15 cellular contexts compared by ENCODE assay signal in the genomic region with DNA sequence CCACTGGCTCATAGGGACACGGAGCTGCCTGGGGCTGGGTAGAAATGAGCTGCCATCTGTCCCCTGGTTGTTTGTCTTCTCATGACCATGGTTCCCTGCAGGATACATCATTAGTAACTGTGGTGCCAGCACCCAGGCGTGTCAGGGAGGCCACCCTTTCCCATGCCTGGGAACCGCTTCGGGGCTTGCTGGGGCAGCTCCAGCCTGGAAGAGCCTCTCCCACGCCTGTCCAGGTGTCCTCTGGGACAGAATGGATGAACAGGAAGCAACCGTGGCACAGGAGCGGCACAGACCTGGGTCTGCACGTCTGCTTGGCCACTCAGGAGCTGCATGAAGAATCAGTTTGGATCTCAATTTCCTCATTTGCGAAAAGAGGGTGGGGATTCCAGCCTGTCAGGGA. TPM values are rescaled to one million over a fixed set of nuclear protein-coding genes. Genes with fewer than 3 reads are reported as not detected.
DNase-seq lines count a peak whose midpoint lies in the region; ATAC-seq and TF ChIP-seq lines count a peak whose summit lies in the region.
"Had no signal": no experiment of that assay in that cellular context is flagged by ENCODE, and none has a peak within 500 bp of the region (broad histone marks: within the 10 kb centered on the region; RNA-seq: fewer than 3 reads in every experiment).

No MANE protein-coding gene starts in this region.

- no peak for TF ChIP-seq CTCF in RWPE1 (conservative IDR thresholded peaks at IDR 0.05; ENCODE audit: low read depth)
- no peak for TF ChIP-seq CTCF in nephron (IDR thresholded peaks at IDR 0.05; ENCODE audit: unreplicated experiment in 3 of 3)

- no peak overlapping the region for H3K4me3 ChIP-seq in esophagus (ENCODE audit: low read depth in 1 of 2, low read length in 2 of 2)

- H3K27ac ChIP-seq in RWPE1 (peak overlapping the region; percentile 99), esophagus (ENCODE audit: low read depth in 2 of 2, low read length in 1 of 2) (peak overlapping the region; percentile 26 to 87)

- no peaks in the 10 kb centered on the region for H3K36me3 Mint-ChIP-seq in nephron (ENCODE audit: low read depth)
- H3K36me3 Mint-ChIP-seq: CD4-positive, alpha-beta memory T cell had no signal

- CTCF ChIA-PET in RWPE1 (lab: Yijun Ruan, JAX), result interaction anchor here (0.7 to 1.8 kb wide), 4 partner anchors 42 to 109 kb away, joined by 3 to 9 read pairs (median 5); no protein-coding TSS in a partner anchor

- peak overlapping the region in 2 of 3 experiments; percentile 23 to 77 for H3K27ac Mint-ChIP-seq in nephron
- H3K27ac Mint-ChIP-seq: CD4-positive, alpha-beta memory T cell had no signal

- H3K27me3 Mint-ChIP-seq in nephron (ENCODE audit: low read depth), result peaks cover 12% of the 10 kb centered on the region
- H3K27me3 Mint-ChIP-seq: CD4-positive, alpha-beta memory T cell had no signal

- ATAC-seq in HG03045 (IDR thresholded peaks at IDR 0.05; ENCODE audit: unreplicated experiment), result no peak
- ATAC-seq: PC-3 had no signal

- WGBS in esophagus, 2 donors, result 53% methylated on average over 9 of the region's 9 CpGs

- H3K9me3 Mint-ChIP-seq in nephron, result no peaks in the 10 kb centered on the region
- H3K9me3 Mint-ChIP-seq: CD4-positive, alpha-beta memory T cell had no signal

- H3K4me1 ChIP-seq in esophagus (ENCODE audit: control insufficient read depth in 2 of 2, insufficient read depth in 2 of 2, low read length in 1 of 2), result peaks cover 3 to 28% of the 10 kb centered on the region in 2 donors
- H3K4me1 ChIP-seq: BE2C had no signal

- no peaks in the 10 kb centered on the region for H3K9me3 ChIP-seq in esophagus (ENCODE audit: control insufficient read depth in 2 of 2, insufficient read depth in 1 of 2, low read depth in 1 of 2, low read length in 1 of 2)
- H3K9me3 ChIP-seq: BE2C had no signal

- H3K36me3 ChIP-seq in esophagus (ENCODE audit: control insufficient read depth in 2 of 2, insufficient read depth in 2 of 2, low read length in 1 of 2), result no peaks in the 10 kb centered on the region
- H3K36me3 ChIP-seq: BE2C had no signal

- peaks cover 32% of the 10 kb centered on the region for H3K4me1 Mint-ChIP-seq in nephron
- H3K4me1 Mint-ChIP-seq: CD4-positive, alpha-beta memory T cell had no signal

- no peak overlapping the region for H3K4me3 Mint-ChIP-seq in nephron
- H3K4me3 Mint-ChIP-seq: CD4-positive, alpha-beta memory T cell had no signal

- POLR2A ChIA-PET in RWPE1 (lab: Yijun Ruan, JAX; ENCODE audit: low non-redundant PET), result no interaction called here

- H3K27me3 ChIP-seq in esophagus (ENCODE audit: control insufficient read depth in 1 of 2, insufficient read depth in 2 of 2, low read length in 2 of 2), result no peaks in the 10 kb centered on the region
- H3K27me3 ChIP-seq: BE2C had no signal

- peak; percentile 46 for DNase-seq in NCI-H1694 treated with DMSO at 0.1 percent for 48 hours (lab: John Stamatoyannopoulos, UW)
- DNase-seq in RWPE1 (ENCODE audit: low spot score), result no peak
- no peak for DNase-seq in HT-29 (ENCODE audit: low spot score)
- DNase-seq in OCI-M2 (lab: John Stamatoyannopoulos, UW; ENCODE audit: unreplicated experiment), result no peak
- DNase-seq: BE2C; CD4-positive, alpha-beta memory T cell; GF-D8; KG1; NCI-H1092 treated with DMSO at 0.1 percent for 48 hours; NCI-H2081; NCI-H2227 treated with DMSO at 0.1 percent for 48 hours; PC-3 had no signal

RNA-seq across cellular contexts. Expression of gene SDC1, which starts 34.8 kb away (rescaled TPM):
- polyA plus RNA-seq in esophagus, result 100 to 1,000 TPM; 239 to 334 TPM
- 304 and 307 TPM in 2 replicates for total RNA-seq in HT-29 (2014; rRNA removed; shearing (Covaris generic))
- polyA plus RNA-seq: CD4-positive, alpha-beta memory T cell had no signal
